In genomic region chr18:33596178-33596854, GRCh38 we compare ENCODE assay signal across 13 cellular contexts. TPM values are rescaled to one million over a fixed set of nuclear protein-coding genes. Genes with fewer than 3 reads are reported as not detected.
DNase-seq lines count a peak whose midpoint lies in the region; ATAC-seq and TF ChIP-seq lines count a peak whose summit lies in the region.
"Had no signal": no experiment of that assay in that cellular context is flagged by ENCODE, and none has a peak within 500 bp of the region (broad histone marks: within the 10 kb centered on the region; RNA-seq: fewer than 3 reads in every experiment).

No MANE protein-coding gene starts in this region.

- H3K56ac ChIP-seq in IMR-90 (ENCODE audit: extremely low read depth, insufficient read depth, low read length), result no peak overlapping the region

- POLR2A ChIA-PET in IMR-90 (lab: Charles Lee; ENCODE audit: unreplicated experiment), result no interaction called here
- POLR2A ChIA-PET in CD4-positive, alpha-beta T cell (lab: Charles Lee), result no interaction called here

- H4K8ac ChIP-seq in IMR-90 (ENCODE audit: low read depth in 2 of 2, low read length in 2 of 2), result no peak overlapping the region

- H2AK5ac ChIP-seq in IMR-90 (ENCODE audit: low read depth, low read length), result no peak overlapping the region

- no peaks in the 10 kb centered on the region for H3K27me3 ChIP-seq in IMR-90 (ENCODE audit: control insufficient read depth, insufficient read depth, low read length)
- H3K27me3 ChIP-seq in thoracic aorta (replicated peaks; ENCODE audit: insufficient read depth), result no peaks in the 10 kb centered on the region
- H3K27me3 ChIP-seq in CD4-positive, alpha-beta T cell (ENCODE audit: control insufficient read depth, insufficient read depth, low read length), result no peaks in the 10 kb centered on the region
- H3K27me3 ChIP-seq: left lung, right lobe of liver had no signal

- dilution Hi-C loops in IMR-90 (cut with HindIII; ENCODE audit: low sequenced_read_pairs, unreplicated experiment), result no loop called here

- in situ Hi-C loops in IMR-90 (cut with MboI; ENCODE audit: low sequenced_read_pairs), result no loop called here

- H3K4me2 ChIP-seq in IMR-90 (ENCODE audit: low read depth, low read length), result no peak overlapping the region

- WGBS in IMR-90 (ENCODE audit: extremely low coverage in 2 of 2, insufficient read length in 1 of 2), 2 experiments, result no CpG with 5 or more reads among the region's 1 CpG

- no TSS peak for BruUV-seq in IMR-90 (replicated peaks; lab: Mats Ljungman, UMichigan)

- peaks cover 6% of the 10 kb centered on the region; the same call in 1 of the 2 replicates for H3K4me1 ChIP-seq in IMR-90 (ENCODE audit: control insufficient read depth, insufficient read depth, low read length)
- H3K4me1 ChIP-seq in thoracic aorta (ENCODE audit: control insufficient read depth in 1 of 2, low read depth in 2 of 2), result peaks cover 0 to 10% of the 10 kb centered on the region in 2 donors
- H3K4me1 ChIP-seq: Caco-2, left lung, right lobe of liver had no signal

- H3K27me3 Mint-ChIP-seq in CD4-positive, alpha-beta T cell, result no peaks in the 10 kb centered on the region
- H3K27me3 Mint-ChIP-seq: activated naive CD8-positive, alpha-beta T cell treated with anti-CD3 and anti-CD28 coated beads for 36 hours; naive thymus-derived CD8-positive, alpha-beta T cell had no signal

- no peak overlapping the region for H3K18ac ChIP-seq in IMR-90 (ENCODE audit: low read depth, low read length)

- H3K4me1 Mint-ChIP-seq in CD4-positive, alpha-beta T cell (ENCODE audit: low read depth), result no peaks in the 10 kb centered on the region
- H3K4me1 Mint-ChIP-seq: activated naive CD8-positive, alpha-beta T cell treated with anti-CD3 and anti-CD28 coated beads for 36 hours; naive thymus-derived CD8-positive, alpha-beta T cell had no signal

- no peak overlapping the region for H3K4ac ChIP-seq in IMR-90 (ENCODE audit: low read depth, low read length)

- H3K27ac Mint-ChIP-seq in CD4-positive, alpha-beta T cell, result no peak overlapping the region
- H3K27ac Mint-ChIP-seq: activated naive CD8-positive, alpha-beta T cell treated with anti-CD3 and anti-CD28 coated beads for 36 hours; naive thymus-derived CD8-positive, alpha-beta T cell had no signal

- no peak overlapping the region for H3K27ac ChIP-seq in IMR-90 (ENCODE audit: insufficient read depth, low read length)
- no peak overlapping the region for H3K27ac ChIP-seq in thoracic aorta
- H3K27ac ChIP-seq in CD4-positive, alpha-beta T cell (ENCODE audit: low read depth, low read length), result no peak overlapping the region
- H3K27ac ChIP-seq: left lung, right lobe of liver had no signal

- H2BK15ac ChIP-seq in IMR-90 (ENCODE audit: low read depth, low read length), result no peak overlapping the region

- peak; percentile 72 for ATAC-seq in IMR-90 (ENCODE audit: low read depth)
- ATAC-seq in thoracic aorta (ENCODE audit: insufficient number of reproducible peaks, low FRiP score, low read depth), result peak; percentile 83
- no peak for ATAC-seq in CD4-positive, alpha-beta T cell (ENCODE audit: poor library complexity)
- ATAC-seq: left lung; naive thymus-derived CD8-positive, alpha-beta T cell had no signal

- H2AK9ac ChIP-seq in IMR-90 (replicated peaks; ENCODE audit: low read depth, low read length, poor library complexity), result no peak overlapping the region

- H3K9me3 ChIP-seq in IMR-90 (ENCODE audit: control insufficient read depth, insufficient read depth, low read length) (no peaks in the 10 kb centered on the region), thoracic aorta (no peaks in the 10 kb centered on the region)
- H3K9me3 ChIP-seq in CD4-positive, alpha-beta T cell (ENCODE audit: control insufficient read depth, low read length), result no peaks in the 10 kb centered on the region
- H3K9me3 ChIP-seq: Caco-2, left lung, right lobe of liver had no signal

- H2BK5ac ChIP-seq in IMR-90 (ENCODE audit: low read depth, low read length, poor library complexity, severe bottlenecking), result no peak overlapping the region

- no peak for TF ChIP-seq POLR2A in IMR-90 (IDR thresholded peaks at IDR 0.05; ENCODE audit: low read depth, low read length)

- no peak for TF ChIP-seq CTCF in IMR-90 (conservative IDR thresholded peaks at IDR 0.05; ENCODE audit: low read depth, low read length)
- TF ChIP-seq CTCF in fibroblast of pulmonary artery (IDR thresholded peaks at IDR 0.05; ENCODE audit: low read length, missing control alignments), result no peak
- no peak for TF ChIP-seq CTCF in thoracic aorta (IDR thresholded peaks at IDR 0.05)
- TF ChIP-seq CTCF in CD4-positive, alpha-beta T cell (IDR thresholded peaks at IDR 0.05), result no peak

- H2BK20ac ChIP-seq in IMR-90 (ENCODE audit: low read depth, low read length), result no peak overlapping the region

- no peak overlapping the region for H4K91ac ChIP-seq in IMR-90 (ENCODE audit: insufficient read depth, low read depth, low read length)

- H3K9me3 Mint-ChIP-seq in CD4-positive, alpha-beta T cell, result no peaks in the 10 kb centered on the region
- H3K9me3 Mint-ChIP-seq: activated naive CD8-positive, alpha-beta T cell treated with anti-CD3 and anti-CD28 coated beads for 36 hours had no signal

- no peak for TF ChIP-seq RAD21 in IMR-90 (IDR thresholded peaks at IDR 0.05; ENCODE audit: low read length)

- H3K36me3 ChIP-seq in IMR-90 (ENCODE audit: control insufficient read depth, insufficient read depth, low read length) (no peaks in the 10 kb centered on the region), thoracic aorta (no peaks in the 10 kb centered on the region)
- H3K36me3 ChIP-seq: left lung, right lobe of liver had no signal

- no peaks in the 10 kb centered on the region for H4K20me1 ChIP-seq in IMR-90 (ENCODE audit: insufficient read depth, low read length)

- H3K9me1 ChIP-seq in IMR-90 (ENCODE audit: insufficient read depth, low read length), result no peaks in the 10 kb centered on the region

- no peak overlapping the region for H3K23ac ChIP-seq in IMR-90 (ENCODE audit: low read depth, low read length)

- H3K79me1 ChIP-seq in IMR-90 (ENCODE audit: low read depth in 1 of 2, low read length in 2 of 2), result no peaks in the 10 kb centered on the region

- no peak overlapping the region for H3K4me3 Mint-ChIP-seq in CD4-positive, alpha-beta T cell
- H3K4me3 Mint-ChIP-seq: activated naive CD8-positive, alpha-beta T cell treated with anti-CD3 and anti-CD28 coated beads for 36 hours; naive thymus-derived CD8-positive, alpha-beta T cell had no signal

- no peak overlapping the region for H2BK120ac ChIP-seq in IMR-90 (ENCODE audit: low read depth, low read length)

- no peak overlapping the region for H4K5ac ChIP-seq in IMR-90 (ENCODE audit: low read depth, low read length)

- no peak overlapping the region for H2AFZ ChIP-seq in IMR-90 (replicated peaks; ENCODE audit: low read length, poor library complexity)

- H3K9ac ChIP-seq in IMR-90 (ENCODE audit: low read depth, low read length), result no peak overlapping the region

- no peaks in the 10 kb centered on the region for H3K36me3 Mint-ChIP-seq in CD4-positive, alpha-beta T cell (ENCODE audit: low read depth)
- H3K36me3 Mint-ChIP-seq: activated naive CD8-positive, alpha-beta T cell treated with anti-CD3 and anti-CD28 coated beads for 36 hours; naive thymus-derived CD8-positive, alpha-beta T cell had no signal

- no peak overlapping the region for H3K4me3 ChIP-seq in IMR-90 (ENCODE audit: insufficient read depth, low read depth, low read length)
- H3K4me3 ChIP-seq in fibroblast of pulmonary artery (replicated peaks; ENCODE audit: low read depth, low read length), result no peak overlapping the region
- H3K4me3 ChIP-seq in thoracic aorta, result no peak overlapping the region
- H3K4me3 ChIP-seq: left lung, right lobe of liver had no signal

- CTCF ChIA-PET in IMR-90 (lab: Yijun Ruan, JAX), result no interaction called here
- CTCF ChIA-PET in CD4-positive, alpha-beta T cell (lab: Charles Lee), result no interaction called here

- intact Hi-C loops in IMR-90 (cut with micrococcal nuclease), result no loop called here
- intact Hi-C loops in CD4-positive, alpha-beta T cell (cut with DNase I, micrococcal nuclease), result no loop called here

- H3K14ac ChIP-seq in IMR-90 (replicated peaks; ENCODE audit: low read depth, low read length), result no peak overlapping the region

- DNase-seq in IMR-90 (peak; percentile 68), amniotic stem cell (lab: John Stamatoyannopoulos, UW) (peak; percentile 10), fibroblast of pulmonary artery (ENCODE audit: low read depth) (peak; percentile 53), thoracic aorta (ENCODE audit: low spot score) (no peak), mucosa of gallbladder (ENCODE audit: low spot score) (no peak), NCI-H187 treated with DMSO at 0.1 percent for 48 hours (lab: John Stamatoyannopoulos, UW) (no peak)
- DNase-seq in CD4-positive, alpha-beta T cell, result no peak
- DNase-seq: activated CD8-positive, alpha-beta memory T cell treated with anti-CD3 and anti-CD28 coated beads, Interleukin-2, amount 50 U/mL, for 4 hours; activated naive CD8-positive, alpha-beta T cell treated with anti-CD3 and anti-CD28 coated beads for 36 hours; Caco-2; naive thymus-derived CD8-positive, alpha-beta T cell; right lobe of liver had no signal

TF ChIP-seq in IMR-90, 13 proteins besides CTCF, POLR2A, EP300 and RAD21:
- TF ChIP-seq MXI1 (IDR thresholded peaks at IDR 0.05; ENCODE audit: borderline replicate concordance, low read depth, low read length), result no peak
- TF ChIP-seq SMC3 (IDR thresholded peaks at IDR 0.05; ENCODE audit: low read depth, low read length), result no peak
- TF ChIP-seq NFE2L2 (IDR thresholded peaks at IDR 0.05; ENCODE audit: low read depth, low read length), result peak; percentile 20; the same call in 1 of the 2 replicates
- TF ChIP-seq FOS (IDR thresholded peaks at IDR 0.05; ENCODE audit: low read depth, low read length), result peak; percentile 39; the same call in 1 of the 2 replicates
TF ChIP-seq in IMR-90: peak in this region for 2.

RNA-seq across cellular contexts. Expression of gene ASXL3, which starts 18.3 kb away (rescaled TPM):
- total RNA-seq in IMR-90 (2012; rRNA removed), result under 0.01 and 0.54 TPM in 2 replicates
- 0.03 TPM in 2 replicates for polyA plus RNA-seq in IMR-90 (2012; rRNA removed)
- 0.01 and 0.05 TPM in 2 replicates for polyA plus RNA-seq in IMR-90 (2012; cell fraction: cytosol; rRNA removed)
- 0.02 and 0.18 TPM in 2 replicates for polyA plus RNA-seq in IMR-90 (2012; cell fraction: nucleus; rRNA removed; ENCODE audit: low replicate concordance)
- 1 to 10 TPM; 2.2 to 7.3 TPM for total RNA-seq in thoracic aorta
- 12.2 TPM for total RNA-seq in mucosa of gallbladder
- not detected for total RNA-seq in CD4-positive, alpha-beta T cell
- total RNA-seq: activated naive CD8-positive, alpha-beta T cell treated with anti-CD3 and anti-CD28 coated beads for 36 hours; naive thymus-derived CD8-positive, alpha-beta T cell had no signal
- polyA plus RNA-seq: naive thymus-derived CD8-positive, alpha-beta T cell had no signal

Comparison
In these comparisons a context has a peak if more than half of its experiments do, and no peak if none do; other contexts are left out.
1. DNase-seq: peak in IMR-90 (single experiment), amniotic stem cell (single experiment) and fibroblast of pulmonary artery (single experiment); none in thoracic aorta (single experiment), mucosa of gallbladder (single experiment), CD4-positive, alpha-beta T cell (0 of 10) and NCI-H187 treated with DMSO at 0.1 percent for 48 hours (single experiment).